ENCODE assay signal across 8 cellular contexts in the genomic region with DNA sequence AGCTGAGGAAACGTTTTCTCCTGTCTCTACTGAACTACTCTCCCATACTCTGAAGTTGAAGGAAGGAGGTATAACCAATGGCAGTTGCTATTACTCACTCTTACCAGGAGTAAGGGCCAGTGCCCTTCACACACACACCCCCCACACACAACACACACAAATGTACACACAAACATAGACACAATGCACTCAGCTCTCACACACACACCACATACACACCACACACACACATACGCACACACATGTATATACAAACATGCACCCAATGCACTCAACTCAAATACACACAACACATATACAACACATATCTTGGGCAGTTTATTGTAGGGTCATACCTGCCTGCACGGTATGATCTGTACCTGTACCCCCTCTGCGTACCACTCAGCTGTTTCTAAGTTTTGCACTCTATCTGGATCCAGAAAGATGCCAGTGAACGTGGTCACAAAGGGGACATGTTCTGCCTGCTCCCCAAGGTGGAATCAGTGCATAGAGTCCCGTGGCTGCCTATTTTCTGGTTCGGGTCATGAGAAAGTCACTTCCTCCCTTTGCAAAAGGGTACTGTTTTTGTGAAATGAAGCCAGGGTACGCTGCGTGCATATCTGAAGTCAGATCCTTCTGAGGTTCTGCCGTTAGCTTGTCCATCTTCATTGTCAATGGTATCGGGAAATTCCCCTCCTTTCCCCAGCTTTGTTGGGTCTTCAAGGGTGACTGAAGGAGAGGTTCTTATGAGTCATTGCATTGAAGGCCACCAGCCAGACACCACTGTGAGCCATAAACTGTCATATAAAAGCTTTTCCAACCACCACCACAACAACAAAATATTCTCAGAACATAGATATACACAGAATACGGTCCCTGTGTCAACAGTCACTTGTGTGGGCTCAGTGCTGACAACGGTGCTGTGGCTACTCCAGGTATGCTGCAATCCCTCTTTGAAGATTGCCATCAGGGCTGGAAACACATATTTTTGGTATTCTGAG.
DNase-seq lines count a peak whose midpoint lies in the region; ATAC-seq and TF ChIP-seq lines count a peak whose summit lies in the region.

No MANE protein-coding gene starts in this region.

- no peaks in the 10 kb centered on the region for H3K9me3 Mint-ChIP-seq in CD4-positive, alpha-beta T cell
- no peaks in the 10 kb centered on the region for H3K9me3 Mint-ChIP-seq in activated CD4-positive, alpha-beta memory T cell treated with anti-CD3 and anti-CD28 coated beads for 36 hours

- H3K27me3 Mint-ChIP-seq in CD4-positive, alpha-beta T cell: peaks cover 3% of the 10 kb centered on the region
- peaks cover 6% of the 10 kb centered on the region for H3K27me3 Mint-ChIP-seq in activated CD4-positive, alpha-beta memory T cell treated with anti-CD3 and anti-CD28 coated beads for 36 hours

- H3K4me3 ChIP-seq in HAP-1: no peak overlapping the region

- in situ Hi-C loops in HAP-1 (cut with MboI; ENCODE audit: low sequenced_read_pairs): no loop called here

- H3K27ac ChIP-seq in CD4-positive, alpha-beta T cell (ENCODE audit: low read depth, low read length): no peak overlapping the region

- intact Hi-C loops in CD4-positive, alpha-beta T cell (cut with DNase I, micrococcal nuclease): no loop called here
- intact Hi-C loops in activated CD4-positive, alpha-beta memory T cell treated with anti-CD3 and anti-CD28 coated beads for 36 hours (cut with micrococcal nuclease): loop anchor here (1.0 kb wide), 2 partner anchors 9 to 33 kb away; no protein-coding TSS in a partner anchor

- POLR2A ChIA-PET in CD4-positive, alpha-beta T cell (lab: Charles Lee): no interaction called here
- POLR2A ChIA-PET in activated CD4-positive, alpha-beta memory T cell treated with anti-CD3 and anti-CD28 coated beads for 36 hours (lab: Charles Lee): interaction anchor here (0.7 to 1.6 kb wide), 3 partner anchors 16 to 113 kb away, joined by 3 to 8 read pairs (median 4); no protein-coding TSS in a partner anchor

- peak in 1 of 10 experiments; percentile 1 for DNase-seq in CD4-positive, alpha-beta T cell
- peak; percentile 59 for DNase-seq in activated CD4-positive, alpha-beta memory T cell treated with anti-CD3 and anti-CD28 coated beads for 36 hours
- DNase-seq in HAP-1 (ENCODE audit: low spot score in 2 of 2) (no peak), foreskin melanocyte (no peak), AML-193 (lab: John Stamatoyannopoulos, UW) (no peak), COLO668 (lab: John Stamatoyannopoulos, UW; ENCODE audit: unreplicated experiment) (no peak)

- TF ChIP-seq CTCF in CD4-positive, alpha-beta T cell (IDR thresholded peaks at IDR 0.05): no peak

- CTCF ChIA-PET in CD4-positive, alpha-beta T cell (lab: Charles Lee): no interaction called here
- CTCF ChIA-PET in activated CD4-positive, alpha-beta memory T cell treated with anti-CD3 and anti-CD28 coated beads for 36 hours (lab: Charles Lee): interaction anchor here (1.2 to 1.9 kb wide), 3 partner anchors 46 to 113 kb away, joined by 3 to 10 read pairs (median 3); no protein-coding TSS in a partner anchor

- H3K27me3 ChIP-seq in CD4-positive, alpha-beta T cell (ENCODE audit: control insufficient read depth, insufficient read depth, low read length): no peaks in the 10 kb centered on the region
- H3K27me3 ChIP-seq in HAP-1 (ENCODE audit: low read depth): no peaks in the 10 kb centered on the region

- H3K4me1 Mint-ChIP-seq in CD4-positive, alpha-beta T cell (ENCODE audit: low read depth): peaks cover 48% of the 10 kb centered on the region
- peaks cover 43% of the 10 kb centered on the region for H3K4me1 Mint-ChIP-seq in activated CD4-positive, alpha-beta memory T cell treated with anti-CD3 and anti-CD28 coated beads for 36 hours (ENCODE audit: low read depth)

- no peak overlapping the region for H3K4me3 Mint-ChIP-seq in CD4-positive, alpha-beta T cell
- no peak overlapping the region for H3K4me3 Mint-ChIP-seq in activated CD4-positive, alpha-beta memory T cell treated with anti-CD3 and anti-CD28 coated beads for 36 hours

- H3K27ac Mint-ChIP-seq in CD4-positive, alpha-beta T cell: no peak overlapping the region
- H3K27ac Mint-ChIP-seq in activated CD4-positive, alpha-beta memory T cell treated with anti-CD3 and anti-CD28 coated beads for 36 hours: no peak overlapping the region

- no peaks in the 10 kb centered on the region for H3K36me3 ChIP-seq in HAP-1 (replicated peaks)

- H3K4me1 ChIP-seq in HAP-1: peaks cover 7% of the 10 kb centered on the region; the same call in 1 of the 2 replicates

- ATAC-seq in CD4-positive, alpha-beta T cell (ENCODE audit: poor library complexity): peak; percentile 54
- ATAC-seq in GM18909 (IDR thresholded peaks at IDR 0.05; ENCODE audit: poor library complexity, unreplicated experiment) (peak; percentile 53), HG03039 (IDR thresholded peaks at IDR 0.05; ENCODE audit: unreplicated experiment) (peak; percentile 45)

- no peaks in the 10 kb centered on the region for H3K9me3 ChIP-seq in CD4-positive, alpha-beta T cell (ENCODE audit: control insufficient read depth, low read length)
- H3K9me3 ChIP-seq in HAP-1: no peaks in the 10 kb centered on the region

- H3K36me3 Mint-ChIP-seq in CD4-positive, alpha-beta T cell (ENCODE audit: low read depth): no peaks in the 10 kb centered on the region
- no peaks in the 10 kb centered on the region for H3K36me3 Mint-ChIP-seq in activated CD4-positive, alpha-beta memory T cell treated with anti-CD3 and anti-CD28 coated beads for 36 hours
